ENCODE assay signal across 1 cellular context in genomic region chr11:35101223-35101622, GRCh38.
A peak's percentile ranks its signal among the peaks of the same experiment; 100 is the strongest.
TF ChIP-seq lines count a peak whose summit lies in the region.

No MANE protein-coding gene starts in this region.

TF ChIP-seq in A549, 52 proteins besides CTCF, POLR2A, EP300 and RAD21:
- TF ChIP-seq RFX5 (IDR thresholded peaks at IDR 0.05) (no peak), ZSCAN20 (CRISPR knock-in tag; IDR thresholded peaks at IDR 0.05) (no peak), EHMT2 (IDR thresholded peaks at IDR 0.05; ENCODE audit: low read depth) (0 out of 2 replicates have a peak, but pooled peaks have one; percentile 9), MAX (IDR thresholded peaks at IDR 0.05) (peak; percentile 40; the same call in 1 of the 2 replicates)
